ENCODE assay signal across 8 cellular contexts in genomic region chr12:113980537-113981337, GRCh38. TPM values are rescaled to one million over a fixed set of nuclear protein-coding genes. Genes with fewer than 3 reads are reported as not detected.
DNase-seq lines count a peak whose midpoint lies in the region; ATAC-seq, FAIRE-seq and TF ChIP-seq lines count a peak whose summit lies in the region.

No MANE protein-coding gene starts in this region.

- H3K4me2 ChIP-seq in OCI-LY3 (ENCODE audit: low read length) (no peak overlapping the region), K562 (ENCODE audit: insufficient read depth, low read length) (no peak overlapping the region)

- H3K9me1 ChIP-seq in K562 (ENCODE audit: control insufficient read depth, insufficient read depth, low read length), result no peaks in the 10 kb centered on the region

- H3K9ac ChIP-seq in OCI-LY3 (ENCODE audit: low read length), result no peak overlapping the region
- no peak overlapping the region for H3K9ac ChIP-seq in K562 (ENCODE audit: insufficient read depth in 1 of 2, low read depth in 2 of 2, low read length in 2 of 2)

- H3K27ac ChIP-seq in OCI-LY3 (ENCODE audit: low read length), result no peak overlapping the region
- H3K27ac ChIP-seq in K562 (ENCODE audit: extremely low read depth, low read depth, low read length), result no peak overlapping the region
- no peak overlapping the region for H3K27ac ChIP-seq in iPS DF 6.9 (ENCODE audit: low read length)

- intact Hi-C loops in K562 (cut with micrococcal nuclease), result loop anchor here (1.0 to 10.0 kb wide), 2 partner anchors 528 to 1774 kb away; no protein-coding TSS in a partner anchor

- in situ Hi-C loops in K562 (cut with MboI), result loop anchor here (10.0 to 25.0 kb wide), 3 partner anchors 524 to 1957 kb away; no protein-coding TSS in a partner anchor

- no peaks in the 10 kb centered on the region for H3K79me2 ChIP-seq in OCI-LY3 (ENCODE audit: low read length)
- no peaks in the 10 kb centered on the region for H3K79me2 ChIP-seq in K562 (ENCODE audit: control insufficient read depth, insufficient read depth, low read length)

- TF ChIP-seq CTCF in OCI-LY3 (IDR thresholded peaks at IDR 0.05; ENCODE audit: low read depth, low read length) (peak; percentile 92), K562 (IDR thresholded peaks at IDR 0.05 in 2 of 3, conservative IDR thresholded peaks at IDR 0.05 in 1 of 3; ENCODE audit: insufficient read depth in 2 of 3, low read depth in 1 of 3, low read length in 3 of 3) (peak; percentile 87 to 98 (median 94))

- peak; percentile 85 to 94 for TF ChIP-seq RAD21 in K562 (CRISPR knock-in tag; conservative IDR thresholded peaks at IDR 0.05 in 1 of 2, IDR thresholded peaks at IDR 0.05 in 1 of 2)

- H3K36me3 ChIP-seq in OCI-LY3 (replicated peaks; ENCODE audit: low read depth, low read length) (no peaks in the 10 kb centered on the region), K562 (ENCODE audit: control insufficient read depth, insufficient read depth, low read length) (no peaks in the 10 kb centered on the region), iPS DF 6.9 (ENCODE audit: control insufficient read depth, insufficient read depth, low read length) (no peaks in the 10 kb centered on the region)

- CTCF ChIA-PET in K562 (lab: Yijun Ruan, JAX; ENCODE audit: low intra/inter-chr PET ratio), result interaction anchor here (0.7 to 2.1 kb wide), 4 partner anchors 526 to 1773 kb away, joined by 3 to 16 read pairs (median 4); no protein-coding TSS in a partner anchor

- no peak overlapping the region for H2AFZ ChIP-seq in OCI-LY3 (ENCODE audit: low read depth, low read length)
- H2AFZ ChIP-seq in K562 (ENCODE audit: low read depth, low read length), result no peak overlapping the region

- 8% methylated on average over 12 of the region's 12 CpGs for WGBS in K562 (ENCODE audit: insufficient coverage, low coverage, missing lambda C conversion rate)
- WGBS in iPS DF 6.9 (ENCODE audit: insufficient coverage, insufficient read length), result no CpG with 5 or more reads among the region's 12 CpGs

- TF ChIP-seq POLR2A in K562 (conservative IDR thresholded peaks at IDR 0.05), result no peak

- no peak overlapping the region for H3K4me3 ChIP-seq in OCI-LY3 (ENCODE audit: low read length)
- H3K4me3 ChIP-seq in K562, result no peak overlapping the region
- H3K4me3 ChIP-seq in iPS DF 6.9 (ENCODE audit: low read length), result no peak overlapping the region

- no TSS peak for BruUV-seq in K562 (replicated peaks; lab: Mats Ljungman, UMichigan)

- H4K20me1 ChIP-seq in OCI-LY3 (ENCODE audit: insufficient read depth, low read length) (no peaks in the 10 kb centered on the region), K562 (replicated peaks; ENCODE audit: control insufficient read depth, insufficient read depth, low read length) (0 out of 2 replicates have a peak, but pooled peaks cover 5% of the 10 kb centered on the region)

- DNase-seq in activated T-cell treated with anti-CD3 and anti-CD28 coated beads for 48 hours (ENCODE audit: low read depth) (peak; percentile 12), Kasumi-1 (lab: John Stamatoyannopoulos, UW) (peak; percentile 80 to 87), K562 (ENCODE audit: extremely low read depth in 1 of 4, low spot score in 3 of 4) (peak; percentile 62 to 79 (median 66)), iPS DF 6.9 (ENCODE audit: low read depth, low spot score) (peak; percentile 79)
- DNase-seq in activated T-cell treated with anti-CD3 and anti-CD28 coated beads, Interleukin-2, amount 50 U/mL, for 1 hour, result no peak
- peak; percentile 14 for DNase-seq in stimulated activated CD4-positive, alpha-beta T cell treated with anti-CD3 and anti-CD28 coated beads, Interleukin-1b, Interleukin-23, amount 100 ng/mL, for 48 hours

- TF ChIP-seq EP300 in K562 (IDR thresholded peaks at IDR 0.05; ENCODE audit: low read length), result no peak

- FAIRE-seq in K562 (lab: Jason Lieb, UNC), result peak; percentile 90

- POLR2A ChIA-PET in K562 (lab: Yijun Ruan, JAX), result interaction anchor here (0.6 to 1.3 kb wide), 5 partner anchors 14 to 1977 kb away, joined by 3 to 5 read pairs (median 3); partner anchors contain the start of gene RBM19

- ATAC-seq in K562 (peak; percentile 89), GM18498 (IDR thresholded peaks at IDR 0.05; ENCODE audit: unreplicated experiment) (no peak)

- no peaks in the 10 kb centered on the region for H3K4me1 ChIP-seq in OCI-LY3 (ENCODE audit: low read length)
- H3K4me1 ChIP-seq in K562 (replicated peaks in 1 of 2; ENCODE audit: control insufficient read depth in 2 of 2, insufficient read depth in 2 of 2, low read length in 2 of 2), result no peaks in the 10 kb centered on the region
- H3K4me1 ChIP-seq in iPS DF 6.9 (ENCODE audit: control insufficient read depth, insufficient read depth, low read length), result no peaks in the 10 kb centered on the region

- peaks cover 8% of the 10 kb centered on the region; the same call in 1 of the 2 replicates for H3K27me3 ChIP-seq in OCI-LY3 (ENCODE audit: low read depth, low read length)
- H3K27me3 ChIP-seq in K562 (ENCODE audit: control insufficient read depth in 2 of 2, insufficient read depth in 2 of 2, low read length in 2 of 2), result no peaks in the 10 kb centered on the region; a peak in 1 of 5 replicates
- H3K27me3 ChIP-seq in iPS DF 6.9 (ENCODE audit: control insufficient read depth, insufficient read depth, low read length), result no peaks in the 10 kb centered on the region

- no peaks in the 10 kb centered on the region for H3K9me3 ChIP-seq in OCI-LY3 (ENCODE audit: insufficient read depth, low read length)
- H3K9me3 ChIP-seq in K562 (replicated peaks; ENCODE audit: control insufficient read depth, insufficient read depth, low read depth, low read length), result no peaks in the 10 kb centered on the region
- H3K9me3 ChIP-seq in iPS DF 6.9 (ENCODE audit: control insufficient read depth, insufficient read depth, low read length), result no peaks in the 10 kb centered on the region

TF ChIP-seq in K562, 482 proteins besides CTCF, POLR2A, EP300 and RAD21 (continues in another document):
- no peak for TF ChIP-seq TCF7L2 (IDR thresholded peaks at IDR 0.05; ENCODE audit: low read depth, low read length)
- TF ChIP-seq ARID2 (IDR thresholded peaks at IDR 0.05), result peak; percentile 37; the same call in 1 of the 2 replicates
- TF ChIP-seq E2F5 (CRISPR knock-in tag; IDR thresholded peaks at IDR 0.05), result no peak
- TF ChIP-seq SMC3 (conservative IDR thresholded peaks at IDR 0.05; ENCODE audit: insufficient read depth, low read depth, low read length), result peak; percentile 88
- peak; percentile 54 for TF ChIP-seq ZFP36 (IDR thresholded peaks at IDR 0.05; ENCODE audit: low read depth, low read length, partially characterized antibody)
- no peak for TF ChIP-seq ETV6 (IDR thresholded peaks at IDR 0.05; ENCODE audit: borderline replicate concordance in 1 of 2, low read depth in 2 of 2, low read length in 1 of 2)
- TF ChIP-seq ETV6 (CRISPR knock-in tag; IDR thresholded peaks at IDR 0.05; ENCODE audit: borderline replicate concordance), result no peak
- peak; percentile 53; the same call in 1 of the 2 replicates for TF ChIP-seq KLF16 (IDR thresholded peaks at IDR 0.05)
- no peak for TF ChIP-seq ZNF699 (CRISPR knock-in tag; IDR thresholded peaks at IDR 0.05; ENCODE audit: insufficient replicate concordance)
- TF ChIP-seq, protein P1, sequence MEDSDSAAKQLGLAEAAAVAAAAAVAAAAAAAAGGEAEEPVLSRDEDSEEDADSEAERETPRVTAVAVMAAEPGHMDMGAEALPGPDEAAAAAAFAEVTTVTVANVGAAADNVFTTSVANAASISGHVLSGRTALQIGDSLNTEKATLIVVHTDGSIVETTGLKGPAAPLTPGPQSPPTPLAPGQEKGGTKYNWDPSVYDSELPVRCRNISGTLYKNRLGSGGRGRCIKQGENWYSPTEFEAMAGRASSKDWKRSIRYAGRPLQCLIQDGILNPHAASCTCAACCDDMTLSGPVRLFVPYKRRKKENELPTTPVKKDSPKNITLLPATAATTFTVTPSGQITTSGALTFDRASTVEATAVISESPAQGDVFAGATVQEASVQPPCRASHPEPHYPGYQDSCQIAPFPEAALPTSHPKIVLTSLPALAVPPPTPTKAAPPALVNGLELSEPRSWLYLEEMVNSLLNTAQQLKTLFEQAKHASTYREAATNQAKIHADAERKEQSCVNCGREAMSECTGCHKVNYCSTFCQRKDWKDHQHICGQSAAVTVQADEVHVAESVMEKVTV (CRISPR knock-in tag; IDR thresholded peaks at IDR 0.05), result peak; percentile 87
- TF ChIP-seq STAG1 (CRISPR knock-in tag; IDR thresholded peaks at IDR 0.05; ENCODE audit: borderline replicate concordance), result peak; percentile 68; the same call in 1 of the 2 replicates
- peak; percentile 22; the same call in 1 of the 2 replicates for TF ChIP-seq MAFK (IDR thresholded peaks at IDR 0.05; ENCODE audit: low read length)
- no peak for TF ChIP-seq CBX2 (IDR thresholded peaks at IDR 0.05; ENCODE audit: insufficient read depth, low read length, poor library complexity, severe bottlenecking)

RNA-seq across cellular contexts. Expression of gene RBM19, which starts 14.6 kb away (rescaled TPM):
- total RNA-seq in K562 (2011; cell fraction: chromatin; rRNA removed; ENCODE audit: low replicate concordance), result 62.4 and 97.5 TPM in 2 replicates
- 44.2 and 51.4 TPM in 2 replicates for total RNA-seq in K562 (2011; cell fraction: nucleolus; rRNA removed)
- total RNA-seq in K562 (2011; cell fraction: nucleoplasm; rRNA removed), result 50.4 and 55.4 TPM in 2 replicates
- total RNA-seq in K562 (2014; rRNA removed) (50.4 and 51.0 TPM in 2 replicates), K562 (2014; rRNA removed; fragmentation: Illumina TruSeq; extraction: Trizol) (30.9 and 34.5 TPM in 2 replicates), K562 (2015; rRNA removed; fragmentation: Illumina TruSeq; extraction: Trizol) (42.1 and 45.2 TPM in 2 replicates), K562 (2021) (51.5 and 58.4 TPM in 2 replicates)
- polyA plus RNA-seq in K562 (2011; rRNA removed) (22.4 and 22.6 TPM in 2 replicates), K562 (2014; fragmentation: Illumina TruSeq; extraction: Trizol) (37.9 TPM in 2 replicates), K562 (2014; fragmentation: Nextera tagmentation; extraction: Ambion mirVana) (10 to 100 TPM; 16.0 to 19.5 TPM), K562 (2014; rRNA removed) (49.7 and 53.4 TPM in 2 replicates)
- polyA plus RNA-seq in K562 (2011; cell fraction: cytosol; rRNA removed), result 16.8 and 23.2 TPM in 2 replicates
- polyA plus RNA-seq in K562 (2011; cell fraction: nucleus; rRNA removed), result 63.1 and 103 TPM in 2 replicates
- 23.4 and 32.8 TPM in 2 replicates for polyA plus RNA-seq in K562 (2012)
- 26.9 and 34.1 TPM in 2 replicates for polyA minus RNA-seq in K562 (2011; rRNA and poly(A)+ RNA removed)
- polyA minus RNA-seq in K562 (2011; cell fraction: cytosol; rRNA and poly(A)+ RNA removed), result 21.8 and 27.6 TPM in 2 replicates
- polyA minus RNA-seq in K562 (2011; cell fraction: nucleus; rRNA and poly(A)+ RNA removed), result 41.9 and 53.0 TPM in 2 replicates
